ENCODE assay signal across 22 cellular contexts in the genomic region with DNA sequence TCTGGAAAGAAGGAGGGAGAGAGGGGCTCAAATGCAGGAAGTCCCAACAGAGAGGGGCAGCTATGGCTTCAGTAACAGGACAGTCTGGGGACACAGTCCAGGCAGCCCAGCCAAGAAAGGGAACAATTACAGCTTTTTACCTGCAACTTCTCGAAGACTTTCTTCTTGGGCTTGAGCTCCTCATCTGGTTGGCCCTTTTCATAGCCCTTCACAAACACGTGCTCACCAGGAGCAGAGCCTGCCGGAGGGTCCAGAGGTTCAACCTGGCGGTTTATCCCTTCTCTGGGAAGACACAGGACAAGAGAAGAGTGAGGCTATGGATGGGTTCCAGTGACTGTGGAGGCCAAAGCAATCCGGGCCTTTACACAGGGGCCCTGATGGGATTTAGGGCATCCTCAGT. TPM values are rescaled to one million over a fixed set of nuclear protein-coding genes. Genes with fewer than 3 reads are reported as not detected.
DNase-seq lines count a peak whose midpoint lies in the region; ATAC-seq, FAIRE-seq and TF ChIP-seq lines count a peak whose summit lies in the region.
"Had no signal": no experiment of that assay in that cellular context is flagged by ENCODE, and none has a peak within 500 bp of the region (broad histone marks: within the 10 kb centered on the region; RNA-seq: fewer than 3 reads in every experiment).

No MANE protein-coding gene starts in this region.

- H3K79me1 ChIP-seq in H1 (ENCODE audit: low read depth, low read length), result no peaks in the 10 kb centered on the region; the same call in 1 of the 2 replicates

- WGBS in H1 (ENCODE audit: extremely low coverage in 1 of 2, insufficient coverage in 1 of 2, insufficient read length in 1 of 2, insufficient replicate concordance in 2 of 2, low coverage in 1 of 2, low lambda C conversion rate in 2 of 2, missing lambda C conversion rate in 1 of 2), 2 experiments, result 94% methylated on average over 5 of the region's 5 CpGs; no CpG with 5 or more reads in 1 of the 2 experiments

- no peaks in the 10 kb centered on the region for H3K27me3 Mint-ChIP-seq in activated T-cell treated with anti-CD3 and anti-CD28 coated beads, Interleukin-2, amount 50 U/mL, for 24 hours
- H3K27me3 Mint-ChIP-seq in activated T-cell treated with anti-CD3 and anti-CD28 coated beads, Interleukin-2, amount 50 U/mL, for 72 hours (ENCODE audit: low read depth), result no peaks in the 10 kb centered on the region
- H3K27me3 Mint-ChIP-seq in nephron progenitor cell (ENCODE audit: low read depth, poor library complexity), result peaks cover 4% of the 10 kb centered on the region
- no peaks in the 10 kb centered on the region for H3K27me3 Mint-ChIP-seq in effector memory CD8-positive, alpha-beta T cell
- H3K27me3 Mint-ChIP-seq: B cell; CD8-positive, alpha-beta memory T cell; IgD-negative memory B cell had no signal

- CTCF ChIA-PET in H1 (lab: Charles Lee; ENCODE audit: partially characterized antibody), result interaction anchor here (1.1 kb wide), 1 partner anchor 63 kb away, joined by 4 read pairs; no protein-coding TSS in a partner anchor

- no peaks in the 10 kb centered on the region for H3K23me2 ChIP-seq in H1 (ENCODE audit: low read depth, low read length)

- no peak overlapping the region for H3K18ac ChIP-seq in H1 (ENCODE audit: extremely low read depth, low read length)

- no peak overlapping the region for H2BK5ac ChIP-seq in H1 (ENCODE audit: low read depth, low read length)

- H3K4me2 ChIP-seq in DND-41 (ENCODE audit: insufficient read depth, low read length) (no peak overlapping the region), H1 (ENCODE audit: insufficient read depth in 1 of 2, low read depth in 2 of 2, low read length in 2 of 2) (no peak overlapping the region)
- H3K4me2 ChIP-seq: SK-N-SH had no signal

- peaks cover 7% of the 10 kb centered on the region for H3K4me1 Mint-ChIP-seq in activated T-cell treated with anti-CD3 and anti-CD28 coated beads, Interleukin-2, amount 50 U/mL, for 24 hours (ENCODE audit: low read depth)
- peaks cover 23% of the 10 kb centered on the region for H3K4me1 Mint-ChIP-seq in activated T-cell treated with anti-CD3 and anti-CD28 coated beads, Interleukin-2, amount 50 U/mL, for 72 hours (ENCODE audit: low read depth)
- peaks cover 2% of the 10 kb centered on the region for H3K4me1 Mint-ChIP-seq in nephron progenitor cell
- peaks cover 3 to 8% of the 10 kb centered on the region in 2 donors for H3K4me1 Mint-ChIP-seq in effector memory CD8-positive, alpha-beta T cell (ENCODE audit: low read depth in 2 of 2)
- H3K4me1 Mint-ChIP-seq: B cell, IgD-negative memory B cell had no signal

- no peak for TF ChIP-seq RAD21 in H1 (IDR thresholded peaks at IDR 0.05 in 1 of 2, conservative IDR thresholded peaks at IDR 0.05 in 1 of 2; ENCODE audit: low read depth in 2 of 2, low read length in 2 of 2)

- H3K36me3 ChIP-seq in DND-41 (ENCODE audit: insufficient read depth, low read length) (peaks cover 95% of the 10 kb centered on the region), H1 (ENCODE audit: control insufficient read depth in 2 of 4, insufficient read depth in 4 of 4, low read length in 3 of 4) (peaks cover 43 to 92% (median 68%) of the 10 kb centered on the region in 4 experiments)

- H2BK120ac ChIP-seq in H1 (replicated peaks; ENCODE audit: low read depth, low read length), result no peak overlapping the region

- H3K36me3 Mint-ChIP-seq in activated T-cell treated with anti-CD3 and anti-CD28 coated beads, Interleukin-2, amount 50 U/mL, for 24 hours (ENCODE audit: low read depth), result peaks cover 94% of the 10 kb centered on the region
- peaks cover 4 to 34% of the 10 kb centered on the region in 2 donors for H3K36me3 Mint-ChIP-seq in activated T-cell treated with anti-CD3 and anti-CD28 coated beads, Interleukin-2, amount 50 U/mL, for 72 hours (ENCODE audit: insufficient read depth in 2 of 2)
- H3K36me3 Mint-ChIP-seq in nephron progenitor cell (ENCODE audit: low read depth), result peaks cover 65% of the 10 kb centered on the region
- H3K36me3 Mint-ChIP-seq in effector memory CD8-positive, alpha-beta T cell (ENCODE audit: insufficient read depth), result peaks cover 88% of the 10 kb centered on the region

- DNase-seq in activated T-cell treated with anti-CD3 and anti-CD28 coated beads, Interleukin-2, amount 50 U/mL, for 24 hours, result no peak
- no peak for DNase-seq in activated T-cell treated with anti-CD3 and anti-CD28 coated beads, Interleukin-2, amount 50 U/mL, for 72 hours
- DNase-seq in DND-41, result no peak
- no peak for DNase-seq in H1 (ENCODE audit: low read depth in 1 of 2, low spot score in 2 of 2)
- no peak for DNase-seq in nephron progenitor cell
- DNase-seq in effector memory CD8-positive, alpha-beta T cell, result no peak
- no peak for DNase-seq in SHP77 treated with DMSO at 0.1 percent for 48 hours (lab: John Stamatoyannopoulos, UW)
- DNase-seq: CD8-positive, alpha-beta memory T cell; DMS153; NCI-H1092; NCI-H1417 treated with DMSO at 0.1 percent for 48 hours; NCI-H1694 treated with DMSO at 0.1 percent for 48 hours; NCI-H2081; NCI-H226; NCI-H510A; NCI-H69; SK-N-SH had no signal

- H3K4me3 ChIP-seq in DND-41 (ENCODE audit: low read depth in 1 of 2, low read length in 2 of 2) (no peak overlapping the region), H1 (ENCODE audit: extremely low read depth in 1 of 4, insufficient read depth in 2 of 4, low read depth in 3 of 4, low read length in 4 of 4) (no peak overlapping the region)
- H3K4me3 ChIP-seq: HAP-1 had no signal

- no peak overlapping the region for H3K23ac ChIP-seq in H1 (ENCODE audit: insufficient read length)

- H3K27ac ChIP-seq in DND-41 (ENCODE audit: low read length) (0 out of 2 replicates have a peak overlapping the region, but pooled peaks have one; percentile 7), H1 (ENCODE audit: low read depth, low read length) (no peak overlapping the region)
- H3K27ac ChIP-seq: C4-2B had no signal

- no peaks in the 10 kb centered on the region for H3K4me1 ChIP-seq in DND-41 (ENCODE audit: insufficient read depth, low read length)
- H3K4me1 ChIP-seq in H1 (replicated peaks in 1 of 4; ENCODE audit: control insufficient read depth in 3 of 4, insufficient read depth in 4 of 4, low read length in 3 of 4), result peaks cover 0 to 5% (median 1%) of the 10 kb centered on the region in 4 experiments; a peak in 1 of 7 replicates
- H3K4me1 ChIP-seq: HAP-1 had no signal

- no peak overlapping the region for H4K8ac ChIP-seq in H1 (ENCODE audit: extremely low read depth, insufficient read depth, low read length)

- no peak for ATAC-seq in activated T-cell treated with anti-CD3 and anti-CD28 coated beads, Interleukin-2, amount 50 U/mL, for 72 hours (replicated peaks in 1 of 2)
- no peak for ATAC-seq in DND-41 (ENCODE audit: insufficient read depth, low read depth)
- ATAC-seq in effector memory CD8-positive, alpha-beta T cell (replicated peaks), result no peak
- ATAC-seq: Panc1 had no signal

- H2BK12ac ChIP-seq in H1 (ENCODE audit: low read depth, low read length), result no peak overlapping the region

- no peak overlapping the region for H4K5ac ChIP-seq in H1 (ENCODE audit: insufficient read length, low read depth, low read length)

- H3K4me3 Mint-ChIP-seq in activated T-cell treated with anti-CD3 and anti-CD28 coated beads, Interleukin-2, amount 50 U/mL, for 24 hours, result no peak overlapping the region
- no peak overlapping the region for H3K4me3 Mint-ChIP-seq in activated T-cell treated with anti-CD3 and anti-CD28 coated beads, Interleukin-2, amount 50 U/mL, for 72 hours
- H3K4me3 Mint-ChIP-seq in nephron progenitor cell, result no peak overlapping the region
- no peak overlapping the region for H3K4me3 Mint-ChIP-seq in effector memory CD8-positive, alpha-beta T cell
- H3K4me3 Mint-ChIP-seq: B cell; CD8-positive, alpha-beta memory T cell; IgD-negative memory B cell had no signal

- H3K9me3 ChIP-seq in DND-41 (ENCODE audit: insufficient read depth, low read length, severe bottlenecking) (no peaks in the 10 kb centered on the region), H1 (ENCODE audit: insufficient read depth in 2 of 2, low read depth in 1 of 2, low read length in 1 of 2) (no peaks in the 10 kb centered on the region)
- H3K9me3 ChIP-seq: HAP-1, SK-N-SH had no signal

- no peak for TF ChIP-seq CTCF in DND-41 (IDR thresholded peaks at IDR 0.05; ENCODE audit: borderline replicate concordance, extremely low read depth, low read length, poor library complexity, severe bottlenecking)
- no peak for TF ChIP-seq CTCF in H1 (IDR thresholded peaks at IDR 0.05; ENCODE audit: control extremely low read depth in 1 of 3, insufficient read depth in 1 of 3, low read depth in 1 of 3, low read length in 3 of 3)
- TF ChIP-seq CTCF in nephron progenitor cell (IDR thresholded peaks at IDR 0.05), result no peak

- peak overlapping the region; percentile 28 for H3K27ac Mint-ChIP-seq in activated T-cell treated with anti-CD3 and anti-CD28 coated beads, Interleukin-2, amount 50 U/mL, for 24 hours
- H3K27ac Mint-ChIP-seq in activated T-cell treated with anti-CD3 and anti-CD28 coated beads, Interleukin-2, amount 50 U/mL, for 72 hours, result no peak overlapping the region
- H3K27ac Mint-ChIP-seq in nephron progenitor cell, result peak overlapping the region; percentile 71
- peak overlapping the region in 1 of 2 donors; percentile 67 for H3K27ac Mint-ChIP-seq in effector memory CD8-positive, alpha-beta T cell
- H3K27ac Mint-ChIP-seq: B cell, IgD-negative memory B cell had no signal

- no peak for FAIRE-seq in H1 (lab: Jason Lieb, UNC)

- H2BK15ac ChIP-seq in H1 (ENCODE audit: low read length), result no peak overlapping the region

- no peak overlapping the region for H3K14ac ChIP-seq in H1 (ENCODE audit: insufficient read length)

- POLR2A ChIA-PET in H1 (lab: Charles Lee; ENCODE audit: partially characterized antibody), result interaction anchor here (1.0 to 1.8 kb wide), 5 partner anchors 13 to 124 kb away, joined by 3 to 5 read pairs (median 4); no protein-coding TSS in a partner anchor

- no peak overlapping the region for H3K4ac ChIP-seq in H1 (replicated peaks; ENCODE audit: insufficient read length, low read depth, low read length)

- H3K56ac ChIP-seq in H1 (replicated peaks; ENCODE audit: insufficient read length, low read depth, low read length), result no peak overlapping the region

- no peak overlapping the region for H2AK5ac ChIP-seq in H1 (ENCODE audit: low read depth, low read length)

- H2AFZ ChIP-seq in DND-41 (ENCODE audit: low read depth, low read length) (no peak overlapping the region), H1 (ENCODE audit: low read length) (no peak overlapping the region)

- H3K79me2 ChIP-seq in DND-41 (ENCODE audit: insufficient read depth, low read length) (no peaks in the 10 kb centered on the region), H1 (ENCODE audit: control insufficient read depth in 1 of 2, insufficient read depth in 2 of 2, low read length in 2 of 2) (no peaks in the 10 kb centered on the region)

- no peak overlapping the region for H2BK20ac ChIP-seq in H1 (ENCODE audit: low read length)

- H4K91ac ChIP-seq in H1 (replicated peaks; ENCODE audit: insufficient read length, low read length), result no peak overlapping the region

- TF ChIP-seq EP300 in H1 (IDR thresholded peaks at IDR 0.05; ENCODE audit: borderline replicate concordance in 1 of 2, low read depth in 2 of 2, low read length in 2 of 2), result no peak

- no peaks in the 10 kb centered on the region for H3K9me3 Mint-ChIP-seq in activated T-cell treated with anti-CD3 and anti-CD28 coated beads, Interleukin-2, amount 50 U/mL, for 24 hours
- no peaks in the 10 kb centered on the region for H3K9me3 Mint-ChIP-seq in activated T-cell treated with anti-CD3 and anti-CD28 coated beads, Interleukin-2, amount 50 U/mL, for 72 hours
- H3K9me3 Mint-ChIP-seq in nephron progenitor cell, result no peaks in the 10 kb centered on the region
- H3K9me3 Mint-ChIP-seq in effector memory CD8-positive, alpha-beta T cell, result no peaks in the 10 kb centered on the region
- H3K9me3 Mint-ChIP-seq: CD8-positive, alpha-beta memory T cell; IgD-negative memory B cell had no signal

- no peaks in the 10 kb centered on the region for H3K27me3 ChIP-seq in DND-41 (ENCODE audit: insufficient read depth, low read length, poor library complexity)
- H3K27me3 ChIP-seq in H1 (replicated peaks in 1 of 4; ENCODE audit: control insufficient read depth in 3 of 4, extremely low read depth in 1 of 4, insufficient read depth in 3 of 4, low read length in 3 of 4), result no peaks in the 10 kb centered on the region

- H3K9ac ChIP-seq in DND-41 (ENCODE audit: low read depth, low read length), result no peak overlapping the region
- H3K9ac ChIP-seq in H1 (replicated peaks in 1 of 4; ENCODE audit: extremely low read depth in 1 of 4, low read depth in 3 of 4, low read length in 3 of 4), result no peak overlapping the region
- H3K9ac ChIP-seq: SK-N-SH had no signal

- TF ChIP-seq POLR2A in H1 (IDR thresholded peaks at IDR 0.05; ENCODE audit: control extremely low read depth in 1 of 2, low read depth in 2 of 2, low read length in 2 of 2), result peak in 1 of 2 experiments; percentile 26; a peak in 1 of 3 replicates

- H4K20me1 ChIP-seq in DND-41 (ENCODE audit: insufficient read depth, low read length) (peaks cover 26% of the 10 kb centered on the region), H1 (replicated peaks in 1 of 2; ENCODE audit: control insufficient read depth in 1 of 2, insufficient read depth in 2 of 2, low read length in 2 of 2) (peaks cover 9 to 13% of the 10 kb centered on the region in 2 experiments)

RNA-seq across cellular contexts. Expression of gene YARS1, which starts 37.9 kb away (rescaled TPM):
- 100 to 1,000 TPM; 341 to 388 TPM for total RNA-seq in activated T-cell treated with anti-CD3 and anti-CD28 coated beads, Interleukin-2, amount 50 U/mL, for 72 hours
- total RNA-seq in H1 (2021; fragmentation: NEBNext Ultra II Directional; extraction: Animal tissue kit (Norgen Biotek cat#: 25700)), result 226 and 230 TPM in 2 replicates
- 47.1 and 55.6 TPM in 2 replicates for polyA plus RNA-seq in H1 (2011; rRNA removed)
- polyA plus RNA-seq in H1 (2011; cell fraction: cytosol; rRNA removed), result 88.6 TPM
- 95.0 TPM for polyA plus RNA-seq in H1 (2011; cell fraction: nucleus; rRNA removed)
- 158 to 225 TPM (median 175 TPM) in 4 replicates for polyA plus RNA-seq in H1 (2012, experiment 1 of 2)
- polyA plus RNA-seq in H1 (2012, experiment 2 of 2), result 92.7 TPM
- 125 TPM for polyA plus RNA-seq in H1 (2013, experiment 1 of 2)
- 123 TPM for polyA plus RNA-seq in H1 (2013, experiment 2 of 2)
- polyA minus RNA-seq in H1 (2011; rRNA and poly(A)+ RNA removed), result 131 and 147 TPM in 2 replicates
- 73.1 TPM for polyA minus RNA-seq in H1 (2011; cell fraction: cytosol; rRNA and poly(A)+ RNA removed)
- polyA minus RNA-seq in H1 (2011; cell fraction: nucleus; rRNA and poly(A)+ RNA removed), result 73.2 TPM

RNA-seq across cellular contexts. Expression of gene S100PBP, which starts 38.2 kb away (rescaled TPM):
- total RNA-seq in activated T-cell treated with anti-CD3 and anti-CD28 coated beads, Interleukin-2, amount 50 U/mL, for 72 hours, result 10 to 100 TPM; 45.5 to 52.9 TPM
- 65.7 and 68.3 TPM in 2 replicates for total RNA-seq in H1 (2021; fragmentation: NEBNext Ultra II Directional; extraction: Animal tissue kit (Norgen Biotek cat#: 25700))
- 22.4 and 43.8 TPM in 2 replicates for polyA plus RNA-seq in H1 (2011; rRNA removed)
- 46.4 TPM for polyA plus RNA-seq in H1 (2011; cell fraction: cytosol; rRNA removed)
- polyA plus RNA-seq in H1 (2011; cell fraction: nucleus; rRNA removed), result 33.6 TPM
- polyA plus RNA-seq in H1 (2012, experiment 1 of 2), result 32.9 to 54.0 TPM (median 40.1 TPM) in 4 replicates
- 5.2 TPM for polyA plus RNA-seq in H1 (2012, experiment 2 of 2)
- 23.7 TPM for polyA plus RNA-seq in H1 (2013, experiment 1 of 2)
- polyA plus RNA-seq in H1 (2013, experiment 2 of 2), result 20.8 TPM
- 52.7 and 60.1 TPM in 2 replicates for polyA minus RNA-seq in H1 (2011; rRNA and poly(A)+ RNA removed)
- polyA minus RNA-seq in H1 (2011; cell fraction: cytosol; rRNA and poly(A)+ RNA removed), result 42.5 TPM
- 53.5 TPM for polyA minus RNA-seq in H1 (2011; cell fraction: nucleus; rRNA and poly(A)+ RNA removed)
